ENCODE assay signal across 12 cellular contexts in genomic region chr1:235979716-235980338, GRCh38.
"Had no signal": no experiment of that assay in that cellular context is flagged by ENCODE, and none has a peak within 500 bp of the region (broad histone marks: within the 10 kb centered on the region; RNA-seq: fewer than 3 reads in every experiment).

No MANE protein-coding gene starts in this region.

- H3K9me3 ChIP-seq: upper lobe of right lung had no signal

- H3K27me3 ChIP-seq: SJCRH30, upper lobe of right lung had no signal

- H3K27ac Mint-ChIP-seq: activated B cell treated with CpG ODN at 0.5 μM for 24 hours; activated CD4-positive, alpha-beta T cell treated with anti-CD3 and anti-CD28 coated beads, Interleukin-2, amount 10 ng/mL, durations not matched to agents 24 days and 14 days had no signal

- DNase-seq: activated B cell treated with CpG ODN at 0.5 μM for 24 hours; activated CD4-positive, alpha-beta T cell treated with anti-CD3 and anti-CD28 coated beads, Interleukin-2, amount 10 ng/mL, durations not matched to agents 24 days and 14 days; activated CD8-positive, alpha-beta memory T cell treated with anti-CD3 and anti-CD28 coated beads, Interleukin-2, amount 50 U/mL, for 48 hours; activated naive CD4-positive, alpha-beta T cell treated with Interleukin-2 at 50 U/mL for 16 hours; stimulated activated CD4-positive, alpha-beta T cell treated with anti-CD3 and anti-CD28 coated beads, Interleukin-4, amount 100 ng/mL, for 4 hours; stimulated activated CD8-positive, alpha-beta memory T cell treated with anti-CD3 and anti-CD28 coated beads, Interleukin-4, amount 100 ng/mL, for 48 hours; stimulated activated naive CD4-positive, alpha-beta T cell treated with Interleukin-2 at 50 U/mL for 16 hours; upper lobe of right lung had no signal

- H3K4me3 ChIP-seq: lung, SJCRH30, smooth muscle cell, upper lobe of right lung had no signal

- H3K9me3 Mint-ChIP-seq: activated B cell treated with CpG ODN at 0.5 μM for 24 hours; activated CD4-positive, alpha-beta T cell treated with anti-CD3 and anti-CD28 coated beads, Interleukin-2, amount 10 ng/mL, durations not matched to agents 24 days and 14 days had no signal

- H3K27ac ChIP-seq: SJCRH30, upper lobe of right lung had no signal

- H3K4me1 Mint-ChIP-seq: activated B cell treated with CpG ODN at 0.5 μM for 24 hours had no signal

- H3K4me3 Mint-ChIP-seq: activated B cell treated with CpG ODN at 0.5 μM for 24 hours; activated CD4-positive, alpha-beta T cell treated with anti-CD3 and anti-CD28 coated beads, Interleukin-2, amount 10 ng/mL, durations not matched to agents 24 days and 14 days had no signal

- ATAC-seq: esophagus mucosa, upper lobe of right lung had no signal

- H3K4me1 ChIP-seq: SJCRH30 had no signal
